In the genomic region with DNA sequence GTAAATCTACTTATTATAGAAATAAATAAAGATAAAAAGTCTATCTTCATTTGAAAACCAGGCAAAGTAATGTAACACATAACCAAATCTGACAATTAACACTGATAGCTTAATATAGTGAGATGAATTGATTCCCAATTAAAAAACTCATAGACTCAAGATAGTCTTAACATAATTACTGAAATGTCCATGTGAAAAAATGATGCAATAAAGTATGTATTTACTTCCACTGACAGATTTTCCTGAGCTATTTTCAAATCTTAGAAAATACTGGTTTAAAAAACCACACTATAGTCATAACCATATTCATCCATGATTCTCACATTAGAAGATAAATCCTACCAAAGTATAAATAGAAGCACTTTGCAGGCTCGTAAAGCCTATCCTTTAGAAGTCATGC, we compare ENCODE assay signal across 9 cellular contexts.
"Had no signal": no experiment of that assay in that cellular context is flagged by ENCODE, and none has a peak within 500 bp of the region (broad histone marks: within the 10 kb centered on the region; RNA-seq: fewer than 3 reads in every experiment).

No MANE protein-coding gene starts in this region.

- H2AFZ ChIP-seq: GM23338 had no signal

- DNase-seq: H9, HCEC 1CT, IMR-90, KBM-7 had no signal

- H3K27ac ChIP-seq: HL-60, KMS-11 had no signal

- FAIRE-seq: H1, H54 had no signal

- H3K4me2 ChIP-seq: GM23338, KMS-11 had no signal

- ATAC-seq: GM23338 had no signal

- H3K9ac ChIP-seq: KMS-11 had no signal

- H3K4me3 ChIP-seq: GM23338 had no signal
